1 cellular context compared by ENCODE assay signal in the genomic region with DNA sequence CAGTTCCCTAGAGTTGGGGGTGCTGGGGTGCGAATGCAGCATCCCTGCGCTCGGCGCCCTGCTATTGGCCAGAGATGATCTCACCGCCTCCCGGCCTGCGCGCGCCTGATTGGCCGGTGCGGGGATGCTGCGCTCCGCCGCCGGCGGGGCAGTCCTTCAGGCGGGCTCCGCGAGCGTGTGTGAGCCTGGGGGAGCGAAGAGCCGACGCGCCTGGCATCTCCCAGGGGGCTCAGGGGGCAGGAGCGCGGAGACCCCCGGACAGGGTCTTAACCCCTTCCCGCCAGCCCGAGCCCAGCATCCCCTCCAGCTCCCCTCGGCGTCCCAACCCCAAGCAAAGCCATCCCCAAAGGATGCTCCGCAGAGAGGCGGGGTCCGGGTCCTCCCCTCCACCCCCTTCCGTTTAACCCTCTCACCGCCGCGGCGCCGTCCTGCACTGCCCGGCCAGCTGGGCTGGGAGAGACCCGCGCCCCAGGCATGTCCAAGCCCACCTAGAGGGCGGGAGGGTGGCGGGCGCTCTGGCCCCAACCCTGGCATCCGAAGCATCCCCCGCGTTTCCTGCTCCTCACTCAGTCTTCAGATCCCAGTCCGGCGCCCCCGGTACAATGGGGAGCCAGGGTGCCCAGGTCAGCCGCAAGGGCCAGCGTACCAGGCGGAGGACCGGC.
TF ChIP-seq lines count a peak whose summit lies in the region.

No MANE protein-coding gene starts in this region.

TF ChIP-seq in GM23338, 12 proteins besides CTCF, POLR2A, EP300 and RAD21:
- no peak for TF ChIP-seq ZNF462 (CRISPR knock-in tag; IDR thresholded peaks at IDR 0.05)
